ENCODE assay signal across 9 cellular contexts in the genomic region with DNA sequence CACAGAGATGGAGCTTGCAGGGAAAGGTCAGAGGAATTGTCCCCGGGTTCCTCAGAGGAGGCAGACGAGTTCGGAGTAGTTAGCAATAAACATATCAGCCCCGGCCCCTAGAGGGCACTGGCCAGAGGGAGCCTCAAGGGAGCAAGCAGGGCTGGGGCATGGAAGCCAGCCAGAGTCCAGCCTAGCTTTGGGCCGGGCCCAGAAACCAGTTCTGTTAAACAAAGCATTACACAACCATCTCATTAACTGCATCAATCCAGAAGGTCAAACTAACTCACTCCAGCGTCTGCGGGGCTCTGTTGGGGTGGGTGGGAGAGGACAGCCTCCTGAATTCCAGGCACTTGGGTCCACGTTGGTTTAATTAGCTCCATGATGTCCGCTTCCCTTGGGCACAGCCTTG. TPM values are rescaled to one million over a fixed set of nuclear protein-coding genes. Genes with fewer than 3 reads are reported as not detected.
DNase-seq lines count a peak whose midpoint lies in the region; ATAC-seq and TF ChIP-seq lines count a peak whose summit lies in the region.
"Had no signal": no experiment of that assay in that cellular context is flagged by ENCODE, and none has a peak within 500 bp of the region (broad histone marks: within the 10 kb centered on the region; RNA-seq: fewer than 3 reads in every experiment).

No MANE protein-coding gene starts in this region.

- H3K4me3 ChIP-seq in right cardiac atrium (ENCODE audit: low read length) (no peak overlapping the region), stomach (no peak overlapping the region)
- H3K4me3 ChIP-seq: SK-N-MC had no signal

- no peaks in the 10 kb centered on the region for H3K27me3 ChIP-seq in right cardiac atrium (ENCODE audit: control insufficient read depth, insufficient read depth)
- peaks cover 0 to 5% (median 0%) of the 10 kb centered on the region in 3 donors for H3K27me3 ChIP-seq in stomach

- H3K4me1 ChIP-seq in right cardiac atrium (ENCODE audit: control insufficient read depth, insufficient read depth, low read length) (no peaks in the 10 kb centered on the region), stomach (peaks cover 5 to 16% (median 11%) of the 10 kb centered on the region in 4 donors)

- 48% methylated on average over 9 of the region's 9 CpGs for WGBS in right cardiac atrium
- WGBS in stomach, 5 donors, result 23 to 38% (median 32%) methylated on average over 7 to 9 of the region's 9 CpGs

- peak; percentile 42 to 53 for ATAC-seq in right cardiac atrium
- ATAC-seq in HG03196 (IDR thresholded peaks at IDR 0.05; ENCODE audit: unreplicated experiment), result no peak

- intact Hi-C loops in right cardiac atrium (cut with DNase I) (no loop called here), stomach (cut with DNase I; ENCODE audit: low total_unique reads) (no loop called here)

- TF ChIP-seq POLR2A in stomach (IDR thresholded peaks at IDR 0.05), result no peak

- H3K9me3 ChIP-seq in right cardiac atrium (ENCODE audit: control insufficient read depth, low read length), result no peaks in the 10 kb centered on the region
- H3K9me3 ChIP-seq in stomach, result no peaks in the 10 kb centered on the region

- DNase-seq in DMS53 (lab: John Stamatoyannopoulos, UW), result peak; percentile 22
- DNase-seq in DMS53 treated with DMSO at 0.1 percent for 48 hours (lab: John Stamatoyannopoulos, UW; ENCODE audit: unreplicated experiment), result no peak
- DNase-seq in right cardiac atrium, result peak; percentile 45 to 82 (median 65)
- DNase-seq in stomach, result peak; percentile 94
- no peak for DNase-seq in T-helper 2 cell
- no peak for DNase-seq in kidney glomerular epithelial cell (lab: John Stamatoyannopoulos, UW)

- H3K27ac ChIP-seq in VCaP (peak overlapping the region; percentile 35), right cardiac atrium (ENCODE audit: low read length) (no peak overlapping the region), stomach (no peak overlapping the region)
- H3K27ac ChIP-seq: SK-N-MC had no signal

- TF ChIP-seq EP300 in stomach (IDR thresholded peaks at IDR 0.05), result no peak

- no peaks in the 10 kb centered on the region for H3K36me3 ChIP-seq in stomach

- TF ChIP-seq CTCF in VCaP (conservative IDR thresholded peaks at IDR 0.05), result peak; percentile 90
- peak in 4 of 7 experiments; percentile 23 to 48 (median 39) for TF ChIP-seq CTCF in stomach (IDR thresholded peaks at IDR 0.05)

RNA-seq across cellular contexts. Expression of a gene that starts 41.0 kb away (rescaled TPM):
- total RNA-seq in right cardiac atrium, result 10 to 100 TPM; 25.4 to 35.0 (median 29.1) TPM
- 7.9 TPM for polyA plus RNA-seq in right cardiac atrium
- total RNA-seq in stomach, result 100 to 1,000 TPM in 4 of 5 donors, 10 to 100 TPM in 1; 34.1 to 248 (median 130) TPM
- polyA plus RNA-seq in stomach, result 1 to 10 TPM; 7.0 to 9.0 (median 8.5) TPM

RNA-seq across cellular contexts. Expression of a gene that starts 56.8 kb away (rescaled TPM):
- total RNA-seq in right cardiac atrium, result under 1 TPM in 1 of 4 donors, not detected in 3; 0.32 TPM
- polyA plus RNA-seq in right cardiac atrium, result 0.29 TPM
- total RNA-seq in stomach, result 1 to 10 TPM in 1 of 5 donors, not detected in 4; 2.8 TPM
- polyA plus RNA-seq in stomach, result 1 to 10 TPM in 1 of 3 donors, under 1 TPM in 1, not detected in 1; 0.62 to 4.9 TPM

Comparison
In these comparisons a context has a peak if more than half of its experiments do, and no peak if none do; other contexts are left out.
1. DNase-seq: peak in DMS53 (single experiment), right cardiac atrium (3 of 3) and stomach (single experiment); none in DMS53 treated with DMSO at 0.1 percent for 48 hours (single experiment), T-helper 2 cell (0 of 5) and kidney glomerular epithelial cell (single experiment).